23 cellular contexts compared by ENCODE assay signal in the genomic region with DNA sequence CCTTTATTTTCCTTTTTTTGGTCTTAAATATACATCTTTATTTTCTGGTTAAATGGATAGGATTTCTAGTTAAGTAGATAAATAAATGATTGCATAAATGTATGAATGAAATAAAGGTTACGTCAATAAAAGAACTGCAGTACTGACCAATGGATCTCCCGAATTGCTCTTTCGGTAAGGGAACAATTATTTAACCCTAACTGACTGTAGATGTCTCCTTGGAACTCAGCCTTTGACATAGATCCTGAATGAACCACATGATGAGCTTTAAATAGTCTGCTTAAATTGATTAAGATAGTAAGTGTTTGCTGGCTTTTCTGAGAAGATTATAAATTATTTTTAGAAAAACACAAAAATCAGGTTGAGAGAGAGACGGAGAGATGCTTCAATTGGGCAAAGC.
DNase-seq lines count a peak whose midpoint lies in the region; ATAC-seq, FAIRE-seq and TF ChIP-seq lines count a peak whose summit lies in the region.
"Had no signal": no experiment of that assay in that cellular context is flagged by ENCODE, and none has a peak within 500 bp of the region (broad histone marks: within the 10 kb centered on the region; RNA-seq: fewer than 3 reads in every experiment).

No MANE protein-coding gene starts in this region.

- H3K9ac ChIP-seq in SK-N-SH, result no peak overlapping the region
- H3K9ac ChIP-seq: BLaER1 treated with 17β-estradiol and CSF1 and Interleukin-3, amounts not matched to agents 10 nM and 100 nM had no signal

- H3K27me3 ChIP-seq in SK-N-SH (ENCODE audit: insufficient read depth), result no peaks in the 10 kb centered on the region
- H3K27me3 ChIP-seq: BLaER1 treated with 17β-estradiol and CSF1 and Interleukin-3, amounts not matched to agents 10 nM and 100 nM had no signal

- H3K9me2 ChIP-seq in SK-N-SH, result no peaks in the 10 kb centered on the region; the same call in 1 of the 2 replicates
- H3K9me2 ChIP-seq in OCI-LY7 (ENCODE audit: insufficient read depth, low read length), result no peaks in the 10 kb centered on the region

- TF ChIP-seq RAD21 in SK-N-SH (IDR thresholded peaks at IDR 0.05; ENCODE audit: low read length), result no peak

- H3K4me1 ChIP-seq in SK-N-SH (ENCODE audit: control insufficient read depth in 1 of 2, insufficient read depth in 2 of 2, low read depth in 1 of 2, low read length in 1 of 2) (peaks cover 0 to 4% of the 10 kb centered on the region in 2 experiments; a peak in 2 of 4 replicates), OCI-LY7 (ENCODE audit: insufficient read depth, low read length, poor library complexity, severe bottlenecking) (no peaks in the 10 kb centered on the region)
- H3K4me1 ChIP-seq: BLaER1 treated with 17β-estradiol and CSF1 and Interleukin-3, amounts not matched to agents 10 nM and 100 nM; Caco-2 had no signal

- no peak for TF ChIP-seq EP300 in SK-N-SH (IDR thresholded peaks at IDR 0.05; ENCODE audit: borderline replicate concordance in 1 of 2, low read depth in 1 of 2, low read length in 1 of 2)

- 83% methylated on average over 4 of the region's 4 CpGs for WGBS in SK-N-SH (ENCODE audit: low lambda C conversion rate)

- H3K9me3 ChIP-seq in SK-N-SH, result no peaks in the 10 kb centered on the region
- H3K9me3 ChIP-seq in OCI-LY7 (ENCODE audit: low read length), result 0 out of 2 replicates have a peak, but pooled peaks cover 6% of the 10 kb centered on the region
- H3K9me3 ChIP-seq: BLaER1 treated with 17β-estradiol and CSF1 and Interleukin-3, amounts not matched to agents 10 nM and 100 nM; Caco-2 had no signal

- no TSS peak for BruUV-seq in OCI-LY7 (replicated peaks; lab: Mats Ljungman, UMichigan)

- H3K79me2 ChIP-seq in SK-N-SH (ENCODE audit: insufficient read depth), result no peaks in the 10 kb centered on the region
- H3K79me2 ChIP-seq in OCI-LY7 (ENCODE audit: insufficient read depth, low read depth, low read length), result no peaks in the 10 kb centered on the region

- TF ChIP-seq CTCF in SK-N-SH (IDR thresholded peaks at IDR 0.05) (no peak), D721Med (IDR thresholded peaks at IDR 0.05; ENCODE audit: insufficient read depth, missing control alignments) (no peak), OCI-LY7 (conservative IDR thresholded peaks at IDR 0.05; ENCODE audit: low read length) (no peak)

- no peaks in the 10 kb centered on the region for H3F3A ChIP-seq in SK-N-SH (replicated peaks; ENCODE audit: insufficient read depth)

- H3K4me2 ChIP-seq in SK-N-SH, result no peak overlapping the region
- no peak overlapping the region for H3K4me2 ChIP-seq in OCI-LY7 (ENCODE audit: low read length)
- H3K4me2 ChIP-seq: BLaER1 treated with 17β-estradiol and CSF1 and Interleukin-3, amounts not matched to agents 10 nM and 100 nM had no signal

- no peak for ATAC-seq in SK-N-SH treated with all-trans-retinoic acid at 6 μM for 48 hours
- ATAC-seq: CD8-positive, alpha-beta T cell; GM12878 had no signal

- intact Hi-C loops in OCI-LY7 (cut with micrococcal nuclease; ENCODE audit: unreplicated experiment), result loop anchor here (5.0 kb wide), 1 partner anchor 81 kb away; no protein-coding TSS in a partner anchor

- H2AFZ ChIP-seq in SK-N-SH (ENCODE audit: low read depth) (peak overlapping the region; percentile 27; the same call in 1 of the 2 replicates), OCI-LY7 (ENCODE audit: low read length) (peak overlapping the region; percentile 46; the same call in 1 of the 2 replicates)

- CTCF ChIA-PET in SK-N-SH (lab: Yijun Ruan, JAX) (interaction anchor here (1.8 kb wide), 2 partner anchors 11 to 701 kb away, joined by 5 to 6 read pairs; no protein-coding TSS in a partner anchor), OCI-LY7 (lab: Charles Lee; ENCODE audit: unreplicated experiment) (no interaction called here)

- peak; percentile 81 for FAIRE-seq in D721Med (lab: Jason Lieb, UNC)
- FAIRE-seq: A204.1, GM12878, GM12892, GM18507 had no signal

- no peak overlapping the region; a peak in 1 of 4 replicates for H3K27ac ChIP-seq in SK-N-SH (ENCODE audit: low read depth in 2 of 2, low read length in 1 of 2)
- H3K27ac ChIP-seq in OCI-LY7 (ENCODE audit: low read depth, low read length, poor library complexity, severe bottlenecking), result no peak overlapping the region
- H3K27ac ChIP-seq: BLaER1 treated with 17β-estradiol and CSF1 and Interleukin-3, amounts not matched to agents 10 nM and 100 nM; C4-2B had no signal

- POLR2A ChIA-PET in SK-N-SH (lab: Yijun Ruan, JAX) (no interaction called here), OCI-LY7 (lab: Charles Lee) (interaction anchor here (0.8 to 1.0 kb wide), 3 partner anchors 11 to 1435 kb away, joined by 3 to 4 read pairs (median 3); no protein-coding TSS in a partner anchor)

- H3K4me3 ChIP-seq in SK-N-SH (ENCODE audit: low read depth in 2 of 2, low read length in 1 of 2) (no peak overlapping the region), OCI-LY7 (ENCODE audit: low read depth, low read length, poor library complexity, severe bottlenecking) (no peak overlapping the region)
- H3K4me3 ChIP-seq: BLaER1 treated with 17β-estradiol and CSF1 and Interleukin-3, amounts not matched to agents 10 nM and 100 nM; GM12878 had no signal

- H3K36me3 ChIP-seq in SK-N-SH (replicated peaks in 1 of 2; ENCODE audit: control insufficient read depth in 1 of 2, insufficient read depth in 2 of 2, low read length in 1 of 2), result no peaks in the 10 kb centered on the region
- H3K36me3 ChIP-seq in OCI-LY7 (ENCODE audit: insufficient read depth, low read length), result no peaks in the 10 kb centered on the region
- H3K36me3 ChIP-seq: BLaER1 treated with 17β-estradiol and CSF1 and Interleukin-3, amounts not matched to agents 10 nM and 100 nM had no signal

- H4K20me1 ChIP-seq in SK-N-SH (ENCODE audit: insufficient read depth), result no peaks in the 10 kb centered on the region
- H4K20me1 ChIP-seq in OCI-LY7 (ENCODE audit: insufficient read depth, low read length), result no peaks in the 10 kb centered on the region
- H4K20me1 ChIP-seq: BLaER1 treated with 17β-estradiol and CSF1 and Interleukin-3, amounts not matched to agents 10 nM and 100 nM had no signal

- no peak for DNase-seq in SK-N-SH
- DNase-seq in D721Med (ENCODE audit: insufficient read length, low spot score), result no peak
- no peak for DNase-seq in OCI-LY7 (ENCODE audit: low spot score)
- peak; percentile 53 for DNase-seq in cerebellar cortex (ENCODE audit: low spot score)
- no peak for DNase-seq in hepatic stellate cell (ENCODE audit: low spot score)
- no peak for DNase-seq in inferior parietal cortex (ENCODE audit: extremely low spot score)
- no peak for DNase-seq in NCI-H446 treated with DMSO at 0.1 percent for 48 hours (lab: John Stamatoyannopoulos, UW)
- DNase-seq: 8988T; AML-193; Caco-2; Calu3; CD4-positive, alpha-beta T cell; CD8-positive, alpha-beta T cell; DMS 273 treated with DMSO at 0.1 percent for 48 hours; DMS153; GDM1 had no signal

TF ChIP-seq in SK-N-SH, 30 proteins besides CTCF, POLR2A, EP300 and RAD21 (continues in another document):
- TF ChIP-seq, protein P1, sequence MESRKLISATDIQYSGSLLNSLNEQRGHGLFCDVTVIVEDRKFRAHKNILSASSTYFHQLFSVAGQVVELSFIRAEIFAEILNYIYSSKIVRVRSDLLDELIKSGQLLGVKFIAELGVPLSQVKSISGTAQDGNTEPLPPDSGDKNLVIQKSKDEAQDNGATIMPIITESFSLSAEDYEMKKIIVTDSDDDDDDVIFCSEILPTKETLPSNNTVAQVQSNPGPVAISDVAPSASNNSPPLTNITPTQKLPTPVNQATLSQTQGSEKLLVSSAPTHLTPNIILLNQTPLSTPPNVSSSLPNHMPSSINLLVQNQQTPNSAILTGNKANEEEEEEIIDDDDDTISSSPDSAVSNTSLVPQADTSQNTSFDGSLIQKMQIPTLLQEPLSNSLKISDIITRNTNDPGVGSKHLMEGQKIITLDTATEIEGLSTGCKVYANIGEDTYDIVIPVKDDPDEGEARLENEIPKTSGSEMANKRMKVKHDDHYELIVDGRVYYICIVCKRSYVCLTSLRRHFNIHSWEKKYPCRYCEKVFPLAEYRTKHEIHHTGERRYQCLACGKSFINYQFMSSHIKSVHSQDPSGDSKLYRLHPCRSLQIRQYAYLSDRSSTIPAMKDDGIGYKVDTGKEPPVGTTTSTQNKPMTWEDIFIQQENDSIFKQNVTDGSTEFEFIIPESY (IDR thresholded peaks at IDR 0.05; ENCODE audit: borderline replicate concordance, low read depth), result no peak
- TF ChIP-seq NFIC (IDR thresholded peaks at IDR 0.05; ENCODE audit: borderline replicate concordance) (no peak), FOXJ3 (CRISPR knock-in tag; IDR thresholded peaks at IDR 0.05) (no peak), RFX5 (IDR thresholded peaks at IDR 0.05; ENCODE audit: low read length) (no peak), MEF2A (IDR thresholded peaks at IDR 0.05; ENCODE audit: borderline replicate concordance, low read depth) (no peak), JUND (IDR thresholded peaks at IDR 0.05) (no peak)
- TF ChIP-seq, protein P2, sequence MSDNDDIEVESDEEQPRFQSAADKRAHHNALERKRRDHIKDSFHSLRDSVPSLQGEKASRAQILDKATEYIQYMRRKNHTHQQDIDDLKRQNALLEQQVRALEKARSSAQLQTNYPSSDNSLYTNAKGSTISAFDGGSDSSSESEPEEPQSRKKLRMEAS (IDR thresholded peaks at IDR 0.05; ENCODE audit: low read depth), result no peak

TF ChIP-seq in SK-N-SH treated with all-trans-retinoic acid at 6 μM for 48 hours, 23 proteins besides CTCF, POLR2A, EP300 and RAD21 (continues in another document):
- TF ChIP-seq ZC3H10 (CRISPR knock-in tag; IDR thresholded peaks at IDR 0.05) (no peak), ZNF565 (CRISPR knock-in tag; conservative IDR thresholded peaks at IDR 0.05; ENCODE audit: low read depth) (no peak), ZFP3 (CRISPR knock-in tag; IDR thresholded peaks at IDR 0.05) (no peak), ZNF8 (CRISPR knock-in tag; IDR thresholded peaks at IDR 0.05) (no peak), CSDC2 (CRISPR knock-in tag; IDR thresholded peaks at IDR 0.05) (no peak), CSRNP3 (CRISPR knock-in tag; IDR thresholded peaks at IDR 0.05) (no peak)
